In the genomic region with DNA sequence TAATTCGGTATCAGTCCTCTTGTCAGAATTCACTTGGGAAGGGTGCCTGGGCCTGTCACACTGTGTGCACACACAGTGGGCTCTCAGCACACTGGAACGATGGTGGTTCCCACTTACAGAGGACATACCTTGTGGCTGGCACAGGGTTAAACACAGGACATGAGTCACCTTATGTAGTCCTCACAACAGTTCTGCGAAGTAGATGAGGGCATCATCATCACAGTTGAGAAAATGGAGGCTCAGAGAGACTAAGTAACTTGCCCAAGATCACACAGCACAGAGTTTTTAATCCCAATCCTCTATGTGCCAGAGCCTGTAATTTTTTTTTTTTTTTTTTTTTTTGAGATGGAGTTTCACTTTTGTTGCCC, we compare ENCODE assay signal across 11 cellular contexts.
DNase-seq lines count a peak whose midpoint lies in the region; ATAC-seq, FAIRE-seq and TF ChIP-seq lines count a peak whose summit lies in the region.
"Had no signal": no experiment of that assay in that cellular context is flagged by ENCODE, and none has a peak within 500 bp of the region (broad histone marks: within the 10 kb centered on the region; RNA-seq: fewer than 3 reads in every experiment).

No MANE protein-coding gene starts in this region.

- H3K9me3 ChIP-seq in keratinocyte (ENCODE audit: control insufficient read depth, low read depth, low read length) = no peaks in the 10 kb centered on the region
- no peaks in the 10 kb centered on the region for H3K9me3 ChIP-seq in transverse colon
- no peaks in the 10 kb centered on the region for H3K9me3 ChIP-seq in spleen

- no peaks in the 10 kb centered on the region for H3K36me3 ChIP-seq in keratinocyte (ENCODE audit: control insufficient read depth in 2 of 2, extremely low read depth in 1 of 2, insufficient read depth in 2 of 2, low read length in 2 of 2)
- H3K36me3 ChIP-seq in transverse colon = no peaks in the 10 kb centered on the region
- H3K36me3 ChIP-seq in spleen = no peaks in the 10 kb centered on the region

- H3K4me3 ChIP-seq in keratinocyte (ENCODE audit: control insufficient read depth in 2 of 3, extremely low read depth in 1 of 3, insufficient read depth in 2 of 3, low read depth in 1 of 3, low read length in 3 of 3) = no peak overlapping the region
- no peak overlapping the region for H3K4me3 ChIP-seq in transverse colon
- no peak overlapping the region for H3K4me3 ChIP-seq in spleen

- no peaks in the 10 kb centered on the region for H3K27me3 Mint-ChIP-seq in activated T-helper 17 cell treated with anti-CD3 and anti-CD28 coated beads, Interleukin-2, amount 50 U/mL, for 72 hours
- H3K27me3 Mint-ChIP-seq: naive thymus-derived CD4-positive, alpha-beta T cell had no signal

- H3K4me2 ChIP-seq in keratinocyte (ENCODE audit: control insufficient read depth, extremely low read depth, insufficient read depth, low read depth, low read length) = no peak overlapping the region

- intact Hi-C loops in transverse colon (cut with DNase I; ENCODE audit: low total_unique reads) = loop anchor here (2.0 kb wide), 1 partner anchor 70 kb away; no protein-coding TSS in a partner anchor
- intact Hi-C loops in spleen (cut with DNase I; ENCODE audit: low total_unique reads) = loop anchor here (5.0 to 10.0 kb wide), 3 partner anchors 182 to 1022 kb away; a partner anchor contains a TSS

- H3K79me2 ChIP-seq in keratinocyte (ENCODE audit: control insufficient read depth, insufficient read depth, low read length) = no peaks in the 10 kb centered on the region

- peaks cover 0 to 15% of the 10 kb centered on the region in 2 donors for H3K36me3 Mint-ChIP-seq in activated naive CD4-positive, alpha-beta T cell treated with anti-CD3 and anti-CD28 coated beads, Interleukin-2, amount 50 U/mL, for 72 hours
- H3K36me3 Mint-ChIP-seq in activated T-helper 17 cell treated with anti-CD3 and anti-CD28 coated beads, Interleukin-2, amount 50 U/mL, for 72 hours (ENCODE audit: low read depth) = no peaks in the 10 kb centered on the region

- H3K9me1 ChIP-seq in keratinocyte (ENCODE audit: control insufficient read depth, extremely low read depth, insufficient read depth, low read length) = no peaks in the 10 kb centered on the region

- peak; percentile 60 for FAIRE-seq in keratinocyte (lab: Jason Lieb, UNC)

- H3K27me3 ChIP-seq in keratinocyte (ENCODE audit: control insufficient read depth, extremely low read depth, insufficient read depth, low read length) (no peaks in the 10 kb centered on the region), transverse colon (no peaks in the 10 kb centered on the region), spleen (replicated peaks in 1 of 7) (no peaks in the 10 kb centered on the region)

- dilution Hi-C loops in keratinocyte (cut with MboI; ENCODE audit: extremely low pct_ligation_motif_present, low sequenced_read_pairs) = no loop called here

- H3K27ac ChIP-seq in keratinocyte (ENCODE audit: control insufficient read depth, insufficient read depth, low read length) = peak overlapping the region; percentile 82
- peak overlapping the region; percentile 93 to 95 (median 94) for H3K27ac ChIP-seq in transverse colon
- peak overlapping the region in 2 of 8 donors; percentile 82 for H3K27ac ChIP-seq in spleen

- TF ChIP-seq POLR2A in transverse colon (IDR thresholded peaks at IDR 0.05) = no peak
- no peak for TF ChIP-seq POLR2A in spleen (IDR thresholded peaks at IDR 0.05)

- peak overlapping the region; percentile 45 for H3K4me3 Mint-ChIP-seq in activated T-helper 17 cell treated with anti-CD3 and anti-CD28 coated beads, Interleukin-2, amount 50 U/mL, for 72 hours

- TF ChIP-seq EP300 in transverse colon (IDR thresholded peaks at IDR 0.05; ENCODE audit: low read depth) = no peak

- peaks cover 19% of the 10 kb centered on the region for H3K4me1 Mint-ChIP-seq in activated T-helper 17 cell treated with anti-CD3 and anti-CD28 coated beads, Interleukin-2, amount 50 U/mL, for 72 hours

- TF ChIP-seq CTCF in keratinocyte (optimal IDR thresholded peaks at IDR 0.05 in 1 of 3, IDR thresholded peaks at IDR 0.05 in 1 of 3, conservative IDR thresholded peaks at IDR 0.05 in 1 of 3; ENCODE audit: extremely low read depth in 1 of 3, insufficient read depth in 2 of 3, low read length in 3 of 3) (no peak), transverse colon (IDR thresholded peaks at IDR 0.05) (no peak), spleen (IDR thresholded peaks at IDR 0.05 in 8 of 11, conservative IDR thresholded peaks at IDR 0.05 in 3 of 11) (no peak)

- no peaks in the 10 kb centered on the region for H4K20me1 ChIP-seq in keratinocyte (ENCODE audit: control insufficient read depth, extremely low read depth, insufficient read depth, low read length)

- no peak overlapping the region for H2AFZ ChIP-seq in keratinocyte (ENCODE audit: control insufficient read depth, low read length)

- peak overlapping the region; percentile 52 to 60 for H3K27ac Mint-ChIP-seq in activated naive CD4-positive, alpha-beta T cell treated with anti-CD3 and anti-CD28 coated beads, Interleukin-2, amount 50 U/mL, for 72 hours
- H3K27ac Mint-ChIP-seq in activated T-helper 17 cell treated with anti-CD3 and anti-CD28 coated beads, Interleukin-2, amount 50 U/mL, for 72 hours = peak overlapping the region; percentile 62

- no peak overlapping the region for H3K9ac ChIP-seq in keratinocyte (ENCODE audit: control insufficient read depth, extremely low read depth, insufficient read depth, low read length)

- DNase-seq in activated naive CD4-positive, alpha-beta T cell treated with anti-CD3 and anti-CD28 coated beads, Interleukin-2, amount 50 U/mL, for 72 hours (ENCODE audit: low spot score in 2 of 2) = no peak
- DNase-seq in activated naive CD4-positive, alpha-beta T cell treated with Interleukin-2 at 50 U/mL for 16 hours = no peak
- DNase-seq in keratinocyte (ENCODE audit: low read depth, low spot score) (no peak), transverse colon (no peak), ureter (ENCODE audit: low spot score) (no peak), spleen (no peak)
- DNase-seq in stimulated activated CD4-positive, alpha-beta T cell treated with anti-CD3 and anti-CD28 coated beads, Interleukin-12 subunit alpha, Interleukin-12 subunit beta, amount 100 ng/mL, for 4 hours = no peak
- DNase-seq: Kasumi-1; stimulated activated CD4-positive, alpha-beta T cell treated with anti-CD3 and anti-CD28 coated beads, Interleukin-4, amount 100 ng/mL, for 1 hour had no signal

- 80 to 82% methylated on average over 1 to 3 of the region's 3 CpGs for WGBS in transverse colon (ENCODE audit: low coverage in 1 of 2), 2 donors
- WGBS in spleen, 5 donors = 76 to 95% (median 83%) methylated on average over 3 of the region's 3 CpGs

- in situ Hi-C loops in transverse colon (cut with MboI; ENCODE audit: low pct_ligation_motif_present in 1 of 4, low pct_unique_long_range_greater_than_20kb in 1 of 4, low sequenced_read_pairs in 3 of 4) = loop anchor here in 3 of 4 donors (5.0 to 25.0 kb wide), 5 partner anchors 180 to 382 kb away; a partner anchor contains a TSS

- H3K9me3 Mint-ChIP-seq in activated naive CD4-positive, alpha-beta T cell treated with anti-CD3 and anti-CD28 coated beads, Interleukin-2, amount 50 U/mL, for 72 hours = no peaks in the 10 kb centered on the region
- H3K9me3 Mint-ChIP-seq in activated T-helper 17 cell treated with anti-CD3 and anti-CD28 coated beads, Interleukin-2, amount 50 U/mL, for 72 hours = no peaks in the 10 kb centered on the region

- peak; percentile 61 to 82 for ATAC-seq in activated naive CD4-positive, alpha-beta T cell treated with anti-CD3 and anti-CD28 coated beads, Interleukin-2, amount 50 U/mL, for 72 hours
- peak; percentile 83 for ATAC-seq in activated T-helper 17 cell treated with anti-CD3 and anti-CD28 coated beads, Interleukin-2, amount 50 U/mL, for 72 hours (replicated peaks)
- ATAC-seq: naive thymus-derived CD4-positive, alpha-beta T cell had no signal

- H3K4me1 ChIP-seq in keratinocyte (ENCODE audit: control insufficient read depth, extremely low read depth, insufficient read depth, low read length) (peaks cover 47% of the 10 kb centered on the region), transverse colon (peaks cover 16 to 66% (median 44%) of the 10 kb centered on the region in 4 donors), spleen (peaks cover 9 to 58% (median 35%) of the 10 kb centered on the region in 6 donors)
